ENCODE assay signal across 20 cellular contexts in genomic region chr3:147371771-147372340, GRCh38. TPM values are rescaled to one million over a fixed set of nuclear protein-coding genes. Genes with fewer than 3 reads are reported as not detected.
DNase-seq lines count a peak whose midpoint lies in the region; ATAC-seq, FAIRE-seq and TF ChIP-seq lines count a peak whose summit lies in the region.
"Had no signal": no experiment of that assay in that cellular context is flagged by ENCODE, and none has a peak within 500 bp of the region (broad histone marks: within the 10 kb centered on the region; RNA-seq: fewer than 3 reads in every experiment).

No MANE protein-coding gene starts in this region.

- peaks cover 89 to 99% of the 10 kb centered on the region in 2 experiments for H3K27me3 ChIP-seq in endothelial cell of umbilical vein (ENCODE audit: control insufficient read depth in 2 of 2, insufficient read depth in 2 of 2, low read length in 2 of 2)
- peaks cover 97% of the 10 kb centered on the region for H3K27me3 ChIP-seq in PC-3 (ENCODE audit: low read length)

- CTCF ChIA-PET in WTC11 (lab: Charles Lee), result interaction anchor here (1.1 to 3.7 kb wide), 4 partner anchors 10 to 20 kb away, joined by 3 to 43 read pairs (median 15); no protein-coding TSS in a partner anchor
- CTCF ChIA-PET in endothelial cell of umbilical vein (lab: Charles Lee), result interaction anchor here (1.7 kb wide), 2 partner anchors 11 to 12 kb away, joined by 6 to 7 read pairs; no protein-coding TSS in a partner anchor
- CTCF ChIA-PET in PC-3 (lab: Charles Lee), result no interaction called here

- H3K27ac ChIP-seq in endothelial cell of umbilical vein (ENCODE audit: insufficient read depth, low read depth, low read length), result no peak overlapping the region
- no peak overlapping the region for H3K27ac ChIP-seq in PC-3 (ENCODE audit: low read length)
- H3K27ac ChIP-seq: BLaER1 had no signal

- H3K4me1 ChIP-seq in endothelial cell of umbilical vein (ENCODE audit: control insufficient read depth, extremely low read depth, insufficient read depth, low read length) (no peaks in the 10 kb centered on the region), PC-3 (ENCODE audit: insufficient read depth, low read length) (no peaks in the 10 kb centered on the region)
- H3K4me1 ChIP-seq: BLaER1, HAP-1 had no signal

- H2AFZ ChIP-seq in endothelial cell of umbilical vein (ENCODE audit: low read depth, low read length) (no peak overlapping the region), PC-3 (ENCODE audit: low read length) (no peak overlapping the region)

- H3K27ac Mint-ChIP-seq in WTC11 (no peak overlapping the region), neural crest cell (ENCODE audit: unreplicated experiment) (no peak overlapping the region)
- H3K27ac Mint-ChIP-seq: CD4-positive, alpha-beta memory T cell had no signal

- H3K36me3 ChIP-seq in endothelial cell of umbilical vein (ENCODE audit: control insufficient read depth in 2 of 2, extremely low read depth in 1 of 2, insufficient read depth in 2 of 2, low read length in 2 of 2), result no peaks in the 10 kb centered on the region
- H3K36me3 ChIP-seq in PC-3 (ENCODE audit: low read depth, low read length), result no peaks in the 10 kb centered on the region
- H3K36me3 ChIP-seq: BLaER1, HAP-1 had no signal

- H3K4me1 Mint-ChIP-seq in WTC11 (peaks cover 67% of the 10 kb centered on the region), neural crest cell (peaks cover 20% of the 10 kb centered on the region)
- H3K4me1 Mint-ChIP-seq: CD14-positive monocyte; CD4-positive, alpha-beta memory T cell had no signal

- no peaks in the 10 kb centered on the region for H3K9me1 ChIP-seq in endothelial cell of umbilical vein (replicated peaks; ENCODE audit: control insufficient read depth, extremely low read depth, insufficient read depth, low read length)

- FAIRE-seq in endothelial cell of umbilical vein (lab: Jason Lieb, UNC), result no peak
- FAIRE-seq: GM12878, GM19239 had no signal

- no peak overlapping the region for H3K9ac ChIP-seq in endothelial cell of umbilical vein (replicated peaks; ENCODE audit: extremely low read depth, insufficient read depth, low read length)
- no peak overlapping the region for H3K9ac ChIP-seq in PC-3 (ENCODE audit: low read length)
- H3K9ac ChIP-seq: BLaER1 had no signal

- dilution Hi-C loops in endothelial cell of umbilical vein (cut with MboI; ENCODE audit: extremely low pct_ligation_motif_present, low sequenced_read_pairs), result no loop called here

- H3K79me2 ChIP-seq in endothelial cell of umbilical vein (ENCODE audit: control insufficient read depth, insufficient read depth, low read length) (no peaks in the 10 kb centered on the region), PC-3 (ENCODE audit: low read length) (no peaks in the 10 kb centered on the region)

- H4K20me1 ChIP-seq in endothelial cell of umbilical vein (replicated peaks; ENCODE audit: control insufficient read depth, extremely low read depth, insufficient read depth, low read length) (no peaks in the 10 kb centered on the region), PC-3 (ENCODE audit: low read length) (0 out of 2 replicates have a peak, but pooled peaks cover 3% of the 10 kb centered on the region)
- H4K20me1 ChIP-seq: BLaER1 had no signal

- H3K36me3 Mint-ChIP-seq in WTC11 (no peaks in the 10 kb centered on the region), neural crest cell (ENCODE audit: low read depth) (peaks cover 6% of the 10 kb centered on the region)

- no peak for TF ChIP-seq POLR2A in endothelial cell of umbilical vein (IDR thresholded peaks at IDR 0.05; ENCODE audit: low read depth, low read length)

- 0 out of 2 replicates have a peak, but pooled peaks cover 3% of the 10 kb centered on the region for H3K9me2 ChIP-seq in PC-3 (replicated peaks; ENCODE audit: low read length)

- BruUV-seq in endothelial cell of umbilical vein (replicated peaks; lab: Mats Ljungman, UMichigan) (no TSS peak), PC-3 (replicated peaks; lab: Mats Ljungman, UMichigan) (no TSS peak)

- no peaks in the 10 kb centered on the region for H3F3A ChIP-seq in PC-3 (ENCODE audit: low read length, unreplicated experiment)

- DNase-seq in ELF-1 (ENCODE audit: low read depth, low spot score), result peak; percentile 10
- no peak for DNase-seq in WTC11 (ENCODE audit: low spot score)
- no peak for DNase-seq in endothelial cell of umbilical vein (ENCODE audit: low read depth, low spot score)
- no peak for DNase-seq in neural crest cell (ENCODE audit: low read depth, low spot score)
- no peak for DNase-seq in iPS-NIHi7 (ENCODE audit: extremely low spot score)
- DNase-seq in T1000 (lab: John Stamatoyannopoulos, UW), result no peak
- DNase-seq in PC-3, result no peak
- no peak for DNase-seq in pons (ENCODE audit: low spot score)
- DNase-seq: 8988T; CD4-positive, alpha-beta memory T cell; DMS153; DMS79; GOT3 had no signal

- ATAC-seq in WTC11, result peak; percentile 14; the same call in 1 of the 2 replicates
- no peak for ATAC-seq in PC-3
- ATAC-seq: GM12878 had no signal

- no peak for TF ChIP-seq CTCF in WTC11 (IDR thresholded peaks at IDR 0.05)
- TF ChIP-seq CTCF in endothelial cell of umbilical vein (IDR thresholded peaks at IDR 0.05; ENCODE audit: extremely low read depth in 1 of 2, insufficient read depth in 1 of 2, low read depth in 1 of 2, low read length in 2 of 2), result no peak
- TF ChIP-seq CTCF in neural crest cell (conservative IDR thresholded peaks at IDR 0.05), result no peak
- no peak for TF ChIP-seq CTCF in PC-3 (conservative IDR thresholded peaks at IDR 0.05; ENCODE audit: low read depth, low read length)

- peak overlapping the region; percentile 49 for H3K4me3 Mint-ChIP-seq in WTC11
- peak overlapping the region; percentile 36 for H3K4me3 Mint-ChIP-seq in neural crest cell
- H3K4me3 Mint-ChIP-seq: CD4-positive, alpha-beta memory T cell had no signal

- H3K4me3 ChIP-seq in endothelial cell of umbilical vein (replicated peaks in 1 of 3; ENCODE audit: insufficient read depth in 1 of 3, low read depth in 1 of 3, low read length in 3 of 3) (no peak overlapping the region), PC-3 (ENCODE audit: low read length) (no peak overlapping the region)
- H3K4me3 ChIP-seq: BLaER1, GM12878, HAP-1 had no signal

- POLR2A ChIA-PET in WTC11 (lab: Charles Lee) (interaction anchor here (1.3 kb wide), 1 partner anchor 12 kb away, joined by 3 read pairs; no protein-coding TSS in a partner anchor), endothelial cell of umbilical vein (lab: Charles Lee) (no interaction called here), PC-3 (lab: Charles Lee; ENCODE audit: unreplicated experiment) (no interaction called here)

- no peaks in the 10 kb centered on the region for H3K9me3 Mint-ChIP-seq in WTC11
- peaks cover 4% of the 10 kb centered on the region for H3K9me3 Mint-ChIP-seq in neural crest cell

- H3K27me3 Mint-ChIP-seq in WTC11 (ENCODE audit: low read depth) (peaks cover 100% of the 10 kb centered on the region), neural crest cell (ENCODE audit: low read depth) (peaks cover 99% of the 10 kb centered on the region)

- no peak overlapping the region for H3K4me2 ChIP-seq in endothelial cell of umbilical vein (ENCODE audit: insufficient read depth, low read length)
- H3K4me2 ChIP-seq in PC-3 (ENCODE audit: low read length), result no peak overlapping the region
- H3K4me2 ChIP-seq: BLaER1 had no signal

- intact Hi-C loops in endothelial cell of umbilical vein (cut with micrococcal nuclease) (no loop called here), PC-3 (cut with micrococcal nuclease) (no loop called here)

- H3K9me3 ChIP-seq in endothelial cell of umbilical vein (replicated peaks; ENCODE audit: control insufficient read depth, insufficient read depth, low read length) (no peaks in the 10 kb centered on the region), PC-3 (ENCODE audit: low read length) (no peaks in the 10 kb centered on the region)
- H3K9me3 ChIP-seq: HAP-1 had no signal

TF ChIP-seq in WTC11, 78 proteins besides CTCF, POLR2A, EP300 and RAD21 (continues in another document):
- TF ChIP-seq CREM (CRISPR knock-in tag; IDR thresholded peaks at IDR 0.05), result no peak
- TF ChIP-seq GABPB1 (CRISPR knock-in tag; IDR thresholded peaks at IDR 0.05), result no peak

TF ChIP-seq in endothelial cell of umbilical vein, 7 proteins besides CTCF, POLR2A, EP300 and RAD21:
- TF ChIP-seq JUN (IDR thresholded peaks at IDR 0.05; ENCODE audit: borderline replicate concordance, insufficient read depth, insufficient read length, low read depth) (no peak), POLR2AphosphoS5 (IDR thresholded peaks at IDR 0.05; ENCODE audit: insufficient read depth, low read depth, low read length) (no peak), FOS (IDR thresholded peaks at IDR 0.05; ENCODE audit: borderline replicate concordance, insufficient read depth, low read length) (no peak), GATA2 (IDR thresholded peaks at IDR 0.05; ENCODE audit: insufficient read depth, insufficient read length, low read depth, low read length) (no peak), EZH2 (IDR thresholded peaks at IDR 0.05; ENCODE audit: borderline replicate concordance, low read depth, low read length, severe bottlenecking) (peak; percentile 48)

RNA-seq across cellular contexts. Expression of gene ZIC4, which starts 34.5 kb away (rescaled TPM):
- total RNA-seq in WTC11 (2021) (1.9 to 3.5 TPM (median 2.5 TPM) in 3 replicates), endothelial cell of umbilical vein (not detected in 2 replicates), neural crest cell (4.5 and 6.1 TPM in 2 replicates), PC-3 (2014; rRNA removed) (not detected in 2 replicates)
- polyA plus RNA-seq in endothelial cell of umbilical vein, result not detected in 2 replicates
- not detected in 2 replicates for polyA plus RNA-seq in endothelial cell of umbilical vein (2011; cell fraction: cytosol; rRNA removed)
- not detected in 2 replicates for polyA plus RNA-seq in endothelial cell of umbilical vein (2011; cell fraction: nucleus; rRNA removed)
- polyA plus RNA-seq in endothelial cell of umbilical vein (2012), result not detected in 2 replicates
- polyA minus RNA-seq in endothelial cell of umbilical vein, result not detected in 2 replicates
- polyA minus RNA-seq in endothelial cell of umbilical vein (2011; cell fraction: cytosol; rRNA and poly(A)+ RNA removed), result not detected
- not detected in 2 replicates for polyA minus RNA-seq in endothelial cell of umbilical vein (2011; cell fraction: nucleus; rRNA and poly(A)+ RNA removed)
- total RNA-seq: CD4-positive, alpha-beta memory T cell; GM12878; HT-29 had no signal
- polyA plus RNA-seq: AG04450; CD14-positive monocyte; CD4-positive, alpha-beta memory T cell; GM12878 had no signal

RNA-seq across cellular contexts. Expression of gene ZIC1, which starts 37.3 kb away (rescaled TPM):
- total RNA-seq in WTC11 (2021), result 30.3 to 59.7 TPM (median 34.7 TPM) in 3 replicates
- total RNA-seq in endothelial cell of umbilical vein, result not detected in 2 replicates
- polyA plus RNA-seq in endothelial cell of umbilical vein, result not detected in 2 replicates
- not detected in 2 replicates for polyA plus RNA-seq in endothelial cell of umbilical vein (2011; cell fraction: cytosol; rRNA removed)
- polyA plus RNA-seq in endothelial cell of umbilical vein (2011; cell fraction: nucleus; rRNA removed), result not detected in 2 replicates
- not detected in 2 replicates for polyA plus RNA-seq in endothelial cell of umbilical vein (2012)
- polyA minus RNA-seq in endothelial cell of umbilical vein, result not detected in 2 replicates
- polyA minus RNA-seq in endothelial cell of umbilical vein (2011; cell fraction: cytosol; rRNA and poly(A)+ RNA removed), result not detected
- polyA minus RNA-seq in endothelial cell of umbilical vein (2011; cell fraction: nucleus; rRNA and poly(A)+ RNA removed), result not detected in 2 replicates
- total RNA-seq in neural crest cell, result 54.3 and 64.5 TPM in 2 replicates
- total RNA-seq in PC-3 (2014; rRNA removed), result not detected in 2 replicates
- total RNA-seq: CD4-positive, alpha-beta memory T cell; GM12878; HT-29 had no signal
- polyA plus RNA-seq: AG04450; CD14-positive monocyte; CD4-positive, alpha-beta memory T cell; GM12878 had no signal

Comparison
In these comparisons a context has a peak if more than half of its experiments do, and no peak if none do; other contexts are left out.
1. RNA of gene ZIC1, which starts 37.3 kb away (total RNA-seq): 30.3 to 59.7 TPM in WTC11 and 54.3 to 64.5 TPM in neural crest cell; not detected in endothelial cell of umbilical vein and not detected in PC-3; every median in the first group is over 10 times any median in the second.